13 cellular contexts compared by ENCODE assay signal in the genomic region with DNA sequence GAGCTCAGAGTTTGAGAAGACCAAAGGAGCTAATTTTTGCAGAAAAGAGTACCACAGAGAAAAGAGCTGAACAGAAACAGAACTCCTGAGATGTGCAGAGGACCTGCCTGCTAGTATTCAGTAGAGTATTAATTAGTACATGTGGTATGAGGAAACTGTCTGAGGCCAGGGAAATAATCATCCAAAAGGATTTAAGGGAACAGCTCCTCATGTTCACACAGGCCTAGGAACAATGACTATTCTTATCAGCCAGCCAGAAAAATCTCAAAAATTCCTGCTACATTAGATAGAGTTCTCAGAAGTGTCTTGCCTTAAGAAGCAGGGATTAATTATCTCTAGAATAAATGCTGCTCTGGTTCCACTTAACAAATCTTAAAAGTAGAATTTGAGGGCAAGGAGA. TPM values are rescaled to one million over a fixed set of nuclear protein-coding genes. Genes with fewer than 3 reads are reported as not detected.
"Had no signal": no experiment of that assay in that cellular context is flagged by ENCODE, and none has a peak within 500 bp of the region (broad histone marks: within the 10 kb centered on the region; RNA-seq: fewer than 3 reads in every experiment).

No MANE protein-coding gene starts in this region.

- H3K4me1 Mint-ChIP-seq: activated T-helper 17 cell treated with anti-CD3 and anti-CD28 coated beads, Interleukin-2, amount 50 U/mL, for 72 hours had no signal

- H3K27ac ChIP-seq: gastrocnemius medialis, sigmoid colon, spleen, thoracic aorta had no signal

- H3K4me3 Mint-ChIP-seq: activated T-helper 17 cell treated with anti-CD3 and anti-CD28 coated beads, Interleukin-2, amount 50 U/mL, for 72 hours; T-helper 2 cell treated with Interferon-gamma antibody and Interleukin-4, amounts not matched to agents 5 μg/mL and 100 μg/mL, for 36 hours had no signal

- DNase-seq: activated naive CD4-positive, alpha-beta T cell treated with Interleukin-2 at 50 U/mL for 16 hours; aorta; caudate nucleus; gastrocnemius medialis; kidney; sigmoid colon; spleen; SW 1271 had no signal

- H3K4me3 ChIP-seq: gastrocnemius medialis, sigmoid colon, spleen, thoracic aorta had no signal

- ATAC-seq: activated CD4-positive, CD25-positive, alpha-beta regulatory T cell treated with anti-CD3 and anti-CD28 coated beads, Interleukin-2, amount 50 U/mL, for 24 hours; activated T-helper 17 cell treated with anti-CD3 and anti-CD28 coated beads, Interleukin-2, amount 50 U/mL, for 72 hours; gastrocnemius medialis had no signal

- H3K36me3 ChIP-seq: gastrocnemius medialis, sigmoid colon, spleen, thoracic aorta had no signal

- H3K4me1 ChIP-seq: gastrocnemius medialis, sigmoid colon, spleen had no signal

- H3K27me3 ChIP-seq: gastrocnemius medialis, sigmoid colon, spleen had no signal

- H3K9me3 Mint-ChIP-seq: activated T-helper 17 cell treated with anti-CD3 and anti-CD28 coated beads, Interleukin-2, amount 50 U/mL, for 72 hours; T-helper 2 cell treated with Interferon-gamma antibody and Interleukin-4, amounts not matched to agents 5 μg/mL and 100 μg/mL, for 36 hours had no signal

- H3K9me3 ChIP-seq: gastrocnemius medialis, sigmoid colon, spleen, thoracic aorta had no signal

- H3K27ac Mint-ChIP-seq: activated T-helper 17 cell treated with anti-CD3 and anti-CD28 coated beads, Interleukin-2, amount 50 U/mL, for 72 hours; T-helper 2 cell treated with Interferon-gamma antibody and Interleukin-4, amounts not matched to agents 5 μg/mL and 100 μg/mL, for 36 hours had no signal

RNA-seq across cellular contexts. Expression of a gene that starts 36.4 kb away (rescaled TPM):
- total RNA-seq: activated T-helper 17 cell treated with anti-CD3 and anti-CD28 coated beads, Interleukin-2, amount 50 U/mL, for 72 hours; SK-MEL-5 had no signal
